Comparison of ENCODE assay signal across 23 cellular contexts in genomic region chr2:168486440-168486839, GRCh38.
"Had no signal": no experiment of that assay in that cellular context is flagged by ENCODE, and none has a peak within 500 bp of the region (broad histone marks: within the 10 kb centered on the region; RNA-seq: fewer than 3 reads in every experiment).

No MANE protein-coding gene starts in this region.

- DNase-seq: activated CD4-positive, alpha-beta T cell treated with anti-CD3 and anti-CD28 coated beads for 4 hours; activated CD8-positive, alpha-beta memory T cell treated with anti-CD3 and anti-CD28 coated beads, Interleukin-2, amount 50 U/mL, for 4 hours; activated CD8-positive, alpha-beta T cell treated with anti-CD3 and anti-CD28 coated beads for 36 hours; activated gamma-delta T cell treated with Interleukin-2 at 50 U/mL for 16 hours; activated naive CD4-positive, alpha-beta T cell treated with anti-CD3 and anti-CD28 coated beads, Interleukin-2, amount 10 ng/mL, durations not matched to agents 7 days and 5 days; activated naive CD8-positive, alpha-beta T cell treated with anti-CD3 and anti-CD28 coated beads for 36 hours; activated T-cell treated with anti-CD3 and anti-CD28 coated beads, Interleukin-2, amount 50 U/mL, for 72 hours; MG63; MV-4-11; NCI-H1092 treated with DMSO at 0.1 percent for 48 hours; NCI-H1417 treated with DMSO at 0.1 percent for 48 hours; NCI-H1694; NCI-H2029; NCI-H2107; NCI-H2171 treated with DMSO at 0.1 percent for 48 hours; NCI-H226; NCI-H526 treated with DMSO at 0.1 percent for 48 hours; T-cell; T-helper 2 cell; T1000 had no signal

- ATAC-seq: activated CD8-positive, alpha-beta T cell treated with anti-CD3 and anti-CD28 coated beads for 36 hours; activated T-cell treated with anti-CD3 and anti-CD28 coated beads, Interleukin-2, amount 50 U/mL, for 72 hours; T-cell had no signal

- H3K27ac Mint-ChIP-seq: activated CD8-positive, alpha-beta T cell treated with anti-CD3 and anti-CD28 coated beads for 36 hours; activated naive CD4-positive, alpha-beta T cell treated with anti-CD3 and anti-CD28 coated beads, Interleukin-2, amount 10 ng/mL, durations not matched to agents 7 days and 5 days; activated naive CD8-positive, alpha-beta T cell treated with anti-CD3 and anti-CD28 coated beads for 36 hours; activated T-cell treated with anti-CD3 and anti-CD28 coated beads, Interleukin-2, amount 50 U/mL, for 72 hours; activated T-helper 2 cell treated with anti-CD3 and anti-CD28 coated beads, Interferon-gamma antibody, Interleukin-2, Interleukin-4, amounts not matched to agents 10 μg/mL and 5 μg/mL and 100 μg/mL, durations not matched to agents 14 hours and 24 hours and 36 hours; T-cell had no signal

- H3K4me3 Mint-ChIP-seq: activated CD8-positive, alpha-beta T cell treated with anti-CD3 and anti-CD28 coated beads for 36 hours; activated naive CD4-positive, alpha-beta T cell treated with anti-CD3 and anti-CD28 coated beads, Interleukin-2, amount 10 ng/mL, durations not matched to agents 7 days and 5 days; activated naive CD8-positive, alpha-beta T cell treated with anti-CD3 and anti-CD28 coated beads for 36 hours; activated T-cell treated with anti-CD3 and anti-CD28 coated beads, Interleukin-2, amount 50 U/mL, for 72 hours; T-cell had no signal

- H3K27me3 ChIP-seq: MG63 had no signal

- H3K4me3 ChIP-seq: MG63, SK-N-MC had no signal

- H3K27me3 Mint-ChIP-seq: activated CD8-positive, alpha-beta T cell treated with anti-CD3 and anti-CD28 coated beads for 36 hours; activated naive CD4-positive, alpha-beta T cell treated with anti-CD3 and anti-CD28 coated beads, Interleukin-2, amount 10 ng/mL, durations not matched to agents 7 days and 5 days; activated naive CD8-positive, alpha-beta T cell treated with anti-CD3 and anti-CD28 coated beads for 36 hours; T-cell had no signal

- H3K36me3 ChIP-seq: MG63 had no signal

- H3K27ac ChIP-seq: SK-N-MC, VCaP had no signal
